2 cellular contexts compared by ENCODE assay signal in genomic region chr11:119134389-119134978, GRCh38.
TF ChIP-seq lines count a peak whose summit lies in the region.

No MANE protein-coding gene starts in this region.

TF ChIP-seq in IMR-90, 13 proteins besides CTCF, POLR2A, EP300 and RAD21:
- TF ChIP-seq MAZ (IDR thresholded peaks at IDR 0.05; ENCODE audit: borderline replicate concordance, low read depth, low read length) (no peak), RCOR1 (IDR thresholded peaks at IDR 0.05; ENCODE audit: insufficient replicate concordance, low read length) (no peak), BHLHE40 (IDR thresholded peaks at IDR 0.05; ENCODE audit: low read depth, low read length) (no peak), MAFK (IDR thresholded peaks at IDR 0.05; ENCODE audit: low read depth, low read length) (no peak), CHD1 (IDR thresholded peaks at IDR 0.05; ENCODE audit: low read depth, low read length) (no peak), NFE2L2 (IDR thresholded peaks at IDR 0.05; ENCODE audit: low read depth, low read length) (no peak), MXI1 (IDR thresholded peaks at IDR 0.05; ENCODE audit: borderline replicate concordance, low read depth, low read length) (no peak), CEBPB (IDR thresholded peaks at IDR 0.05; ENCODE audit: low read depth, low read length) (no peak), SMC3 (IDR thresholded peaks at IDR 0.05; ENCODE audit: low read depth, low read length) (no peak), RFX5 (IDR thresholded peaks at IDR 0.05; ENCODE audit: low read depth, low read length) (no peak), ELK1 (IDR thresholded peaks at IDR 0.05; ENCODE audit: borderline replicate concordance, low read depth, low read length) (no peak), FOS (IDR thresholded peaks at IDR 0.05; ENCODE audit: low read depth, low read length) (no peak), USF2 (IDR thresholded peaks at IDR 0.05; ENCODE audit: low read depth, low read length) (no peak)

TF ChIP-seq in GM12878, 131 proteins besides CTCF, POLR2A, EP300 and RAD21:
- TF ChIP-seq HDAC6 (IDR thresholded peaks at IDR 0.05; ENCODE audit: unreplicated experiment) (no peak), ZSCAN29 (IDR thresholded peaks at IDR 0.05) (no peak)
